In genomic region chr11:12150831-12151382, GRCh38 we compare ENCODE assay signal across 9 cellular contexts. TPM values are rescaled to one million over a fixed set of nuclear protein-coding genes. Genes with fewer than 3 reads are reported as not detected.
DNase-seq lines count a peak whose midpoint lies in the region; TF ChIP-seq lines count a peak whose summit lies in the region.
"Had no signal": no experiment of that assay in that cellular context is flagged by ENCODE, and none has a peak within 500 bp of the region (broad histone marks: within the 10 kb centered on the region; RNA-seq: fewer than 3 reads in every experiment).

No MANE protein-coding gene starts in this region.

- no peak for TF ChIP-seq CTCF in cardiac fibroblast (IDR thresholded peaks at IDR 0.05; ENCODE audit: low read depth, low read length)
- no peak for TF ChIP-seq CTCF in sigmoid colon (IDR thresholded peaks at IDR 0.05)

- no peak overlapping the region for H3K4me3 ChIP-seq in cardiac fibroblast (replicated peaks in 1 of 2; ENCODE audit: low read depth in 2 of 2, low read length in 2 of 2)
- no peak overlapping the region for H3K4me3 ChIP-seq in MG63
- H3K4me3 ChIP-seq in sigmoid colon: no peak overlapping the region

- DNase-seq in DMS79 treated with DMSO at 0.1 percent for 48 hours (lab: John Stamatoyannopoulos, UW) (peak; percentile 65), SK-MEL-5 (ENCODE audit: low read depth, low spot score) (peak; percentile 34), cardiac fibroblast (ENCODE audit: low read depth in 2 of 2) (peak; percentile 46 to 55), MG63 (no peak), sigmoid colon (no peak), SKM-1 treated with dmso at 0.1 percent for 144 hours (lab: John Stamatoyannopoulos, UW; ENCODE audit: unreplicated experiment) (no peak), SKM-1 (lab: John Stamatoyannopoulos, UW; ENCODE audit: unreplicated experiment) (no peak)
- peak; percentile 60 to 71 for DNase-seq in stimulated activated CD4-positive, alpha-beta T cell treated with anti-CD3 and anti-CD28 coated beads, Interleukin-15, amount 100 ng/mL, for 48 hours (ENCODE audit: low read depth in 2 of 2)
- DNase-seq: SIG-M5 had no signal

- no peaks in the 10 kb centered on the region for H3K9me3 ChIP-seq in MG63
- no peaks in the 10 kb centered on the region for H3K9me3 ChIP-seq in sigmoid colon

- peak overlapping the region in 2 of 4 donors; percentile 15 to 16 for H3K27ac ChIP-seq in sigmoid colon

- no peak for TF ChIP-seq POLR2A in sigmoid colon (IDR thresholded peaks at IDR 0.05)

- peaks cover 29% of the 10 kb centered on the region for H3K36me3 ChIP-seq in MG63
- H3K36me3 ChIP-seq in sigmoid colon: peaks cover 0 to 23% (median 0%) of the 10 kb centered on the region in 4 donors

- H3K4me1 ChIP-seq in sigmoid colon: peaks cover 0 to 15% (median 2%) of the 10 kb centered on the region in 4 donors

- in situ Hi-C loops in SK-MEL-5 (cut with HindIII; ENCODE audit: low pct_unique_long_range_greater_than_20kb, low sequenced_read_pairs): no loop called here

- H3K27me3 ChIP-seq in MG63 (no peaks in the 10 kb centered on the region), sigmoid colon (no peaks in the 10 kb centered on the region)

- intact Hi-C loops in sigmoid colon (cut with DNase I): no loop called here

- TF ChIP-seq EP300 in sigmoid colon (IDR thresholded peaks at IDR 0.05): no peak

- 78 to 82% methylated on average over 10 of the region's 10 CpGs for WGBS in sigmoid colon, 2 donors

RNA-seq across cellular contexts. Expression of gene MICAL2, which starts 40.5 kb away (rescaled TPM):
- total RNA-seq in SK-MEL-5 (2014; rRNA removed; shearing (Covaris generic)): 1.2 and 2.3 TPM in 2 replicates
- 2.4 and 3.3 TPM in 2 replicates for polyA plus RNA-seq in SK-MEL-5 (2015; cell fraction: cytosol; rRNA removed)
- polyA plus RNA-seq in SK-MEL-5 (2015; cell fraction: nucleus; rRNA removed): 0.72 and 1.1 TPM in 2 replicates
- 37.9 and 42.4 TPM in 2 replicates for total RNA-seq in MG63 (2014; rRNA removed; shearing (Covaris generic); ENCODE audit: low replicate concordance)
- total RNA-seq in sigmoid colon: 100 to 1,000 TPM; 115 to 145 (median 130) TPM
- polyA plus RNA-seq in sigmoid colon: 10 to 100 TPM; 36.6 to 92.2 (median 91.1) TPM

Comparison
In these comparisons a context has a peak if more than half of its experiments do, and no peak if none do; other contexts are left out.
1. DNase-seq: peak in DMS79 treated with DMSO at 0.1 percent for 48 hours (single experiment), SK-MEL-5 (single experiment), cardiac fibroblast (2 of 2) and stimulated activated CD4-positive, alpha-beta T cell treated with anti-CD3 and anti-CD28 coated beads, Interleukin-15, amount 100 ng/mL, for 48 hours (2 of 2); none in MG63 (single experiment), sigmoid colon (single experiment), SKM-1 treated with dmso at 0.1 percent for 144 hours (single experiment) and SKM-1 (single experiment).
2. RNA of gene MICAL2, which starts 40.5 kb away (total RNA-seq): 115 to 145 TPM in sigmoid colon and 37.9 to 42.4 TPM in MG63; 1.2 to 2.3 TPM in SK-MEL-5; every median in the first group is over 10 times any median in the second.